In the genomic region with DNA sequence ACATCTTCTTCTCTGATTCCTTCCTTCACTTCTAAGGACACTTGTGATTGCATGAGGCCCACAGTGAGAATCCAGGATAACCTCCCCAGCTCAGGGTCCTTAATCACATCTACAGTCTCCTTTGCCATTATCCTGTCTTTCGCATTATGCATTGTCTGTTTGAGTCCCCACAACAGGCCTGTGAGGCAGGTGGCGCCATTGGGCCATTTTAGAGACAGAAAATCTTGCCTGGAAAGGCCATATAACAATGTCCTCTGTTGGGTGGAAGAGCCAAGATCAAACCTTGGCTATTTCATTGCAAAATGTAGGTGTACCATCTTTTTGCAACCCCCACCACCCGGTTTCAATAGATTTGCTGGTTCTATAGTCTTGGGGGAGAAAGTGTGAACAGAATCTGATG, we compare ENCODE assay signal across 8 cellular contexts. TPM values are rescaled to one million over a fixed set of nuclear protein-coding genes. Genes with fewer than 3 reads are reported as not detected.
DNase-seq lines count a peak whose midpoint lies in the region; ATAC-seq and TF ChIP-seq lines count a peak whose summit lies in the region.

No MANE protein-coding gene starts in this region.

- peak; percentile 1 for DNase-seq in SKM-1 treated with dmso at 0.1 percent for 144 hours (lab: John Stamatoyannopoulos, UW; ENCODE audit: unreplicated experiment)
- DNase-seq in SKM-1 (lab: John Stamatoyannopoulos, UW; ENCODE audit: unreplicated experiment), result no peak
- DNase-seq in Peyer's patch, result peak; percentile 40 to 87 (median 75)
- DNase-seq in activated effector memory CD4-positive, alpha-beta T cell treated with anti-CD3 and anti-CD28 coated beads, Interleukin-2, amount 50 U/mL, for 16 hours, result peak; percentile 85
- DNase-seq in glutamatergic neuron, result peak; percentile 75
- DNase-seq in psoas muscle, result peak; percentile 69 to 81

- H3K27ac ChIP-seq in Peyer's patch (no peak overlapping the region), psoas muscle (no peak overlapping the region)

- WGBS in psoas muscle, 3 donors, result 25 to 40% (median 30%) methylated on average over 3 of the region's 3 CpGs

- no peak overlapping the region for H3K4me3 Mint-ChIP-seq in glutamatergic neuron (ENCODE audit: unreplicated experiment)

- peaks cover 4% of the 10 kb centered on the region for H3K27me3 Mint-ChIP-seq in glutamatergic neuron (ENCODE audit: unreplicated experiment)

- no peak for TF ChIP-seq POLR2A in Peyer's patch (IDR thresholded peaks at IDR 0.05)

- no peaks in the 10 kb centered on the region for H3K9me3 Mint-ChIP-seq in glutamatergic neuron (ENCODE audit: unreplicated experiment)

- ATAC-seq in HG03097 (IDR thresholded peaks at IDR 0.05; ENCODE audit: low FRiP score, unreplicated experiment) (peak; percentile 80), psoas muscle (peak; percentile 75 to 95 (median 82)), GM19397 (IDR thresholded peaks at IDR 0.05; ENCODE audit: unreplicated experiment) (no peak)

- TF ChIP-seq CTCF in Peyer's patch (IDR thresholded peaks at IDR 0.05), result peak in 4 of 6 experiments; percentile 58 to 83 (median 82)
- TF ChIP-seq CTCF in glutamatergic neuron (IDR thresholded peaks at IDR 0.05; ENCODE audit: partially characterized antibody, unreplicated experiment), result no peak
- peak; percentile 84 for TF ChIP-seq CTCF in psoas muscle (IDR thresholded peaks at IDR 0.05)

- H3K36me3 Mint-ChIP-seq in glutamatergic neuron (ENCODE audit: unreplicated experiment), result no peaks in the 10 kb centered on the region

- H3K9me3 ChIP-seq in Peyer's patch (no peaks in the 10 kb centered on the region), psoas muscle (no peaks in the 10 kb centered on the region)

- H3K36me3 ChIP-seq in Peyer's patch, result no peaks in the 10 kb centered on the region
- no peaks in the 10 kb centered on the region for H3K36me3 ChIP-seq in psoas muscle (ENCODE audit: insufficient read depth in 1 of 2, low read depth in 1 of 2)

- no peaks in the 10 kb centered on the region for H3K4me1 ChIP-seq in Peyer's patch
- H3K4me1 ChIP-seq in psoas muscle, result no peaks in the 10 kb centered on the region

- H3K4me3 ChIP-seq in Peyer's patch (no peak overlapping the region), psoas muscle (no peak overlapping the region)

- intact Hi-C loops in psoas muscle (cut with DNase I), result no loop called here

- no peaks in the 10 kb centered on the region for H3K27me3 ChIP-seq in Peyer's patch
- no peaks in the 10 kb centered on the region for H3K27me3 ChIP-seq in psoas muscle (ENCODE audit: insufficient read depth in 3 of 3, low read length in 2 of 3)

- H3K27ac Mint-ChIP-seq in glutamatergic neuron (ENCODE audit: unreplicated experiment), result no peak overlapping the region

- peaks cover 2% of the 10 kb centered on the region for H3K4me1 Mint-ChIP-seq in glutamatergic neuron (ENCODE audit: low read depth, unreplicated experiment)

RNA-seq across cellular contexts. Expression of a gene that starts 11.8 kb away (rescaled TPM):
- total RNA-seq in Peyer's patch (10 to 100 TPM; 26.5 to 39.8 (median 28.8) TPM), glutamatergic neuron (ENCODE audit: unreplicated experiment) (86.9 TPM), psoas muscle (10 to 100 TPM; 24.0 to 43.1 (median 31.1) TPM)
- 10 to 100 TPM; 13.5 to 30.5 (median 15.0) TPM for polyA plus RNA-seq in psoas muscle
